ENCODE assay signal across 17 cellular contexts in genomic region chr9:113360242-113360842, GRCh38. TPM values are rescaled to one million over a fixed set of nuclear protein-coding genes. Genes with fewer than 3 reads are reported as not detected.
DNase-seq lines count a peak whose midpoint lies in the region; ATAC-seq and TF ChIP-seq lines count a peak whose summit lies in the region.
"Had no signal": no experiment of that assay in that cellular context is flagged by ENCODE, and none has a peak within 500 bp of the region (broad histone marks: within the 10 kb centered on the region; RNA-seq: fewer than 3 reads in every experiment).

No MANE protein-coding gene starts in this region.

- H3K36me3 Mint-ChIP-seq in WTC11 (no peaks in the 10 kb centered on the region), osteocyte (ENCODE audit: unreplicated experiment) (no peaks in the 10 kb centered on the region)
- H3K36me3 Mint-ChIP-seq: CD4-positive, CD25-positive, alpha-beta regulatory T cell had no signal

- H3K27ac Mint-ChIP-seq in WTC11 (no peak overlapping the region), osteocyte (ENCODE audit: unreplicated experiment) (no peak overlapping the region)
- H3K27ac Mint-ChIP-seq: CD4-positive, CD25-positive, alpha-beta regulatory T cell; GM23338; HFFc6 had no signal

- peak overlapping the region; percentile 4 for H3K27ac ChIP-seq in cingulate gyrus (ENCODE audit: low read depth, low read length)
- H3K27ac ChIP-seq: BLaER1 treated with 17β-estradiol and CSF1 and Interleukin-3, amounts not matched to agents 10 nM and 100 nM had no signal

- ATAC-seq in WTC11 = peak; percentile 82
- no peak for ATAC-seq in HG03196 (IDR thresholded peaks at IDR 0.05; ENCODE audit: unreplicated experiment)
- ATAC-seq: GM23338, HepG2 had no signal

- CTCF ChIA-PET in WTC11 (lab: Charles Lee) = no interaction called here

- no peaks in the 10 kb centered on the region for H3K27me3 Mint-ChIP-seq in WTC11 (ENCODE audit: low read depth)
- H3K27me3 Mint-ChIP-seq in osteocyte (ENCODE audit: unreplicated experiment) = peaks cover 21% of the 10 kb centered on the region

- intact Hi-C loops in posterior vena cava (cut with DNase I) = no loop called here

- no peak for TF ChIP-seq CTCF in WTC11 (IDR thresholded peaks at IDR 0.05)
- TF ChIP-seq CTCF in osteocyte (IDR thresholded peaks at IDR 0.05) = no peak

- H3K4me3 Mint-ChIP-seq in WTC11 (no peak overlapping the region), osteocyte (ENCODE audit: unreplicated experiment) (no peak overlapping the region)
- H3K4me3 Mint-ChIP-seq: CD4-positive, CD25-positive, alpha-beta regulatory T cell; GM23338; HFFc6 had no signal

- POLR2A ChIA-PET in WTC11 (lab: Charles Lee) = no interaction called here

- H3K9me3 Mint-ChIP-seq in WTC11 (no peaks in the 10 kb centered on the region), osteocyte (ENCODE audit: unreplicated experiment) (no peaks in the 10 kb centered on the region)
- H3K9me3 Mint-ChIP-seq: GM23338, HFFc6 had no signal

- DNase-seq in NCI-H82 (lab: John Stamatoyannopoulos, UW) (peak; percentile 24), NCI-H82 treated with DMSO at 0.1 percent for 48 hours (lab: John Stamatoyannopoulos, UW; ENCODE audit: unreplicated experiment) (no peak), WTC11 (ENCODE audit: low spot score) (peak; percentile 37), posterior vena cava (ENCODE audit: low spot score) (peak; percentile 75), amniotic stem cell (lab: John Stamatoyannopoulos, UW) (no peak), osteocyte (ENCODE audit: extremely low spot score, unreplicated experiment) (no peak)
- DNase-seq: ACHN; CD4-positive, CD25-positive, alpha-beta regulatory T cell; DMS 273 treated with DMSO at 0.1 percent for 48 hours; HFFc6 had no signal

- H3K4me1 Mint-ChIP-seq in WTC11 (peaks cover 12% of the 10 kb centered on the region), osteocyte (ENCODE audit: unreplicated experiment) (peaks cover 10% of the 10 kb centered on the region)
- H3K4me1 Mint-ChIP-seq: CD4-positive, CD25-positive, alpha-beta regulatory T cell; GM23338 had no signal

TF ChIP-seq in WTC11, 78 proteins besides CTCF, POLR2A, EP300 and RAD21:
- TF ChIP-seq SMAD3 (CRISPR knock-in tag; IDR thresholded peaks at IDR 0.05; ENCODE audit: borderline replicate concordance) (no peak), PRDM15 (CRISPR knock-in tag; IDR thresholded peaks at IDR 0.05) (peak; percentile 56; the same call in 1 of the 2 replicates)

RNA-seq across cellular contexts. Expression of gene BSPRY, which starts 11.0 kb away (rescaled TPM):
- total RNA-seq in WTC11 (2021) = 6.4 to 8.0 TPM (median 7.2 TPM) in 3 replicates
- total RNA-seq in posterior vena cava = under 1 TPM; 0.14 to 0.28 TPM
- not detected in 2 replicates for total RNA-seq in osteocyte
- total RNA-seq: A172, Daoy, HFFc6 had no signal

RNA-seq across cellular contexts. Expression of gene HDHD3, which starts 16.4 kb away (rescaled TPM):
- total RNA-seq in WTC11 (2021) (15.7 to 17.2 TPM (median 16.6 TPM) in 3 replicates), posterior vena cava (10 to 100 TPM in 1 of 2 donors, 1 to 10 TPM in 1; 7.6 to 10.6 TPM), osteocyte (12.2 and 12.7 TPM in 2 replicates)

RNA-seq across cellular contexts. Expression of gene WDR31, which starts 20.3 kb away (rescaled TPM):
- total RNA-seq in WTC11 (2021) = 0.37 to 0.71 TPM (median 0.46 TPM) in 3 replicates
- total RNA-seq in posterior vena cava = 1 to 10 TPM; 2.1 to 2.3 TPM
- total RNA-seq in osteocyte = 2.2 and 3.4 TPM in 2 replicates

RNA-seq across cellular contexts. Expression of gene ALAD, which starts 40.7 kb away (rescaled TPM):
- 14.7 to 15.9 TPM (median 15.5 TPM) in 3 replicates for total RNA-seq in WTC11 (2021)
- 10 to 100 TPM; 33.1 to 41.2 TPM for total RNA-seq in posterior vena cava
- 26.2 and 27.4 TPM in 2 replicates for total RNA-seq in osteocyte

RNA-seq across cellular contexts. Expression of gene POLE3, which starts 50.1 kb away (rescaled TPM):
- total RNA-seq in WTC11 (2021) (39.7 to 43.6 TPM (median 42.4 TPM) in 3 replicates), posterior vena cava (10 to 100 TPM; 24.3 to 25.4 TPM), osteocyte (32.0 and 35.5 TPM in 2 replicates)

Comparison
In these comparisons a context has a peak if more than half of its experiments do, and no peak if none do; other contexts are left out.
1. DNase-seq: peak in NCI-H82 (single experiment), WTC11 (single experiment) and posterior vena cava (single experiment); none in NCI-H82 treated with DMSO at 0.1 percent for 48 hours (single experiment), amniotic stem cell (single experiment) and osteocyte (single experiment).